In the genomic region with DNA sequence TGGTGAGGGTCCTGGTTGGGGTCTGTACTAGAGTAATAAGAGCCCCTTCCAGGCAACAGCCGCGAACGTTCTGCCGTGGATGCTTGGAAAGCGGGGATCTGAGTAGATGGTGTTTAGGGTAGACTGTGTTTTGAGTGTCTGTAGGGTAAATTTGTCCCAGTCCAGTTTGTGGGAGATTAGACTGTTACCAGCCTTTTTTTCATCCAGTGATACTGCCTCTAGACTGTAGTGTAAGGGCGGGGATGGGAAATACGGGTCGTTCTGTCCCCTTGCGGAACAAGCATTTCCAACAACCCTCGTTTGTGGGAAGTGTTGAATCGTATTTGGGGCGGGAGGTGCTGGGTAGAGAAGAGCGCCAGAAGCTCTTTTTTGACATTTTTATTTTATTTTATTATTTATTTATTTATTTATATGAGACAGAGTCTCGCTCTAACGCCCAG, we compare ENCODE assay signal across 8 cellular contexts. TPM values are rescaled to one million over a fixed set of nuclear protein-coding genes. Genes with fewer than 3 reads are reported as not detected.
DNase-seq lines count a peak whose midpoint lies in the region; ATAC-seq and TF ChIP-seq lines count a peak whose summit lies in the region.

No MANE protein-coding gene starts in this region.

- peak overlapping the region; percentile 91 for H3K4me3 Mint-ChIP-seq in CD4-positive, alpha-beta T cell

- H3K9me3 ChIP-seq in CD4-positive, alpha-beta T cell (ENCODE audit: control insufficient read depth, low read length): no peaks in the 10 kb centered on the region
- no peaks in the 10 kb centered on the region for H3K9me3 ChIP-seq in mesodermal cell (ENCODE audit: control insufficient read depth, low read length)
- no peaks in the 10 kb centered on the region for H3K9me3 ChIP-seq in uterus

- no peaks in the 10 kb centered on the region for H3K27me3 ChIP-seq in CD4-positive, alpha-beta T cell (ENCODE audit: control insufficient read depth, insufficient read depth, low read length)
- no peaks in the 10 kb centered on the region for H3K27me3 ChIP-seq in uterus

- H3K4me3 ChIP-seq in mesodermal cell (ENCODE audit: extremely low read depth, insufficient read depth, low read length, poor library complexity, severe bottlenecking) (peak overlapping the region; percentile 91), uterus (peak overlapping the region; percentile 71 to 77)

- ATAC-seq in CD4-positive, alpha-beta T cell (ENCODE audit: poor library complexity): peak; percentile 71
- ATAC-seq in GM18867 (IDR thresholded peaks at IDR 0.05; ENCODE audit: unreplicated experiment) (peak; percentile 19), HG03354 (IDR thresholded peaks at IDR 0.05; ENCODE audit: poor library complexity, severe bottlenecking, unreplicated experiment) (peak; percentile 39)

- no peak for TF ChIP-seq POLR2A in uterus (IDR thresholded peaks at IDR 0.05)

- peak overlapping the region; percentile 76 for H3K27ac ChIP-seq in CD4-positive, alpha-beta T cell (ENCODE audit: low read depth, low read length)
- H3K27ac ChIP-seq in RWPE1 (peak overlapping the region; percentile 84), mesodermal cell (ENCODE audit: low read depth, low read length, severe bottlenecking) (peak overlapping the region; percentile 52), uterus (peak overlapping the region; percentile 91 to 92)

- TF ChIP-seq CTCF in CD4-positive, alpha-beta T cell (IDR thresholded peaks at IDR 0.05): no peak
- TF ChIP-seq CTCF in RWPE1 (conservative IDR thresholded peaks at IDR 0.05; ENCODE audit: low read depth) (no peak), uterus (IDR thresholded peaks at IDR 0.05) (no peak)

- H3K4me1 Mint-ChIP-seq in CD4-positive, alpha-beta T cell (ENCODE audit: low read depth): peaks cover 71% of the 10 kb centered on the region

- H3K4me1 ChIP-seq in mesodermal cell (ENCODE audit: control insufficient read depth, insufficient read depth, low read length, poor library complexity, severe bottlenecking) (peaks cover 12% of the 10 kb centered on the region), uterus (peaks cover 0 to 7% of the 10 kb centered on the region in 2 donors)

- no peaks in the 10 kb centered on the region for H3K9me3 Mint-ChIP-seq in CD4-positive, alpha-beta T cell

- no peaks in the 10 kb centered on the region for H3K27me3 Mint-ChIP-seq in CD4-positive, alpha-beta T cell

- intact Hi-C loops in CD4-positive, alpha-beta T cell (cut with DNase I, micrococcal nuclease): loop anchor here (1.0 to 5.0 kb wide), 3 partner anchors 58 to 103 kb away; a partner anchor contains a TSS
- intact Hi-C loops in uterus (cut with DNase I; ENCODE audit: low total_unique reads): no loop called here

- CTCF ChIA-PET in CD4-positive, alpha-beta T cell (lab: Charles Lee): interaction anchor here (1.1 to 1.2 kb wide), 2 partner anchors 26 to 44 kb away, joined by 3 to 5 read pairs; a partner anchor contains a TSS
- CTCF ChIA-PET in RWPE1 (lab: Yijun Ruan, JAX): interaction anchor here (0.7 kb wide), 1 partner anchor 611 kb away, joined by 3 read pairs; no protein-coding TSS in a partner anchor

- H3K36me3 ChIP-seq in mesodermal cell (ENCODE audit: control insufficient read depth, insufficient read depth, low read length) (peaks cover 26% of the 10 kb centered on the region), uterus (no peaks in the 10 kb centered on the region)

- WGBS in mesodermal cell (ENCODE audit: insufficient coverage in 2 of 2), 2 experiments: 0% methylated on average over 5 to 6 of the region's 15 CpGs

- POLR2A ChIA-PET in CD4-positive, alpha-beta T cell (lab: Charles Lee): interaction anchor here (1.0 to 3.3 kb wide), 8 partner anchors 10 to 276 kb away, joined by 3 to 29 read pairs (median 14); a partner anchor contains a TSS
- POLR2A ChIA-PET in RWPE1 (lab: Yijun Ruan, JAX; ENCODE audit: low non-redundant PET): no interaction called here

- DNase-seq in CD4-positive, alpha-beta T cell: peak in 2 of 10 experiments; percentile 4 to 35
- peak; percentile 44 for DNase-seq in RWPE1 (ENCODE audit: low spot score)
- DNase-seq in effector CD4-positive, alpha-beta T cell: peak; percentile 6
- peak; percentile 25 for DNase-seq in uterus
- DNase-seq in NK-92 treated with Interleukin-12 subunit alpha and Interleukin-12 subunit beta, amount 100 ng/mL, for 24 hours (lab: John Stamatoyannopoulos, UW): no peak

- peak overlapping the region; percentile 92 for H3K27ac Mint-ChIP-seq in CD4-positive, alpha-beta T cell

- H3K36me3 Mint-ChIP-seq in CD4-positive, alpha-beta T cell (ENCODE audit: low read depth): peaks cover 49% of the 10 kb centered on the region

RNA-seq across cellular contexts. Expression of a gene that starts 0.4 kb away (rescaled TPM):
- total RNA-seq in CD4-positive, alpha-beta T cell: 10 to 100 TPM; 23.0 to 28.2 TPM
- polyA plus RNA-seq in mesodermal cell (2013, experiment 1 of 2): 26.3 TPM
- polyA plus RNA-seq in mesodermal cell (2013, experiment 2 of 2): 29.2 TPM
- 10 to 100 TPM in 2 of 4 donors, 1 to 10 TPM in 2; 3.5 to 28.1 (median 14.6) TPM for total RNA-seq in uterus

RNA-seq across cellular contexts. Expression of a gene that starts 0.5 kb away (rescaled TPM):
- total RNA-seq in CD4-positive, alpha-beta T cell: 10 to 100 TPM; 25.8 to 29.6 TPM
- 17.2 TPM for polyA plus RNA-seq in mesodermal cell (2013, experiment 1 of 2)
- 14.2 TPM for polyA plus RNA-seq in mesodermal cell (2013, experiment 2 of 2)
- 10 to 100 TPM in 3 of 4 donors, 1 to 10 TPM in 1; 8.7 to 27.1 (median 21.9) TPM for total RNA-seq in uterus

RNA-seq across cellular contexts. Expression of a gene that starts 26.3 kb away (rescaled TPM):
- total RNA-seq in CD4-positive, alpha-beta T cell: 1 to 10 TPM; 2.8 to 4.6 TPM
- polyA plus RNA-seq in mesodermal cell (2013, experiment 1 of 2): 3.9 TPM
- polyA plus RNA-seq in mesodermal cell (2013, experiment 2 of 2): 3.1 TPM
- total RNA-seq in uterus: 10 to 100 TPM; 22.8 to 67.2 (median 25.2) TPM

RNA-seq across cellular contexts. Expression of a gene that starts 53.6 kb away (rescaled TPM):
- total RNA-seq in CD4-positive, alpha-beta T cell: 10 to 100 TPM; 37.4 to 40.1 TPM
- 90.6 TPM for polyA plus RNA-seq in mesodermal cell (2013, experiment 1 of 2)
- polyA plus RNA-seq in mesodermal cell (2013, experiment 2 of 2): 102 TPM
- 100 to 1,000 TPM in 1 of 4 donors, 10 to 100 TPM in 3; 79.1 to 155 (median 84.2) TPM for total RNA-seq in uterus

RNA-seq across cellular contexts. Expression of a gene that starts 58.1 kb away (rescaled TPM):
- total RNA-seq in CD4-positive, alpha-beta T cell: 10 to 100 TPM; 30.9 to 31.4 TPM
- polyA plus RNA-seq in mesodermal cell (2013, experiment 1 of 2): 31.0 TPM
- 25.8 TPM for polyA plus RNA-seq in mesodermal cell (2013, experiment 2 of 2)
- 10 to 100 TPM; 56.6 to 95.0 (median 72.0) TPM for total RNA-seq in uterus

Comparison
In these comparisons a context has a peak if more than half of its experiments do, and no peak if none do; other contexts are left out.
1. ATAC-seq: peak in every context shown above with its lines; median percentile 71 in CD4-positive, alpha-beta T cell; 39 in HG03354; 19 in GM18867.
2. RNA of a gene that starts 26.3 kb away (total RNA-seq): 22.8 to 67.2 TPM in uterus; 2.8 to 4.6 TPM in CD4-positive, alpha-beta T cell; every median in the first group is over 4 times any median in the second.
3. Peak in every context shown above with its lines, with median percentiles within 50 percentile points of each other: H3K27ac ChIP-seq.